15 cellular contexts compared by ENCODE assay signal in the genomic region with DNA sequence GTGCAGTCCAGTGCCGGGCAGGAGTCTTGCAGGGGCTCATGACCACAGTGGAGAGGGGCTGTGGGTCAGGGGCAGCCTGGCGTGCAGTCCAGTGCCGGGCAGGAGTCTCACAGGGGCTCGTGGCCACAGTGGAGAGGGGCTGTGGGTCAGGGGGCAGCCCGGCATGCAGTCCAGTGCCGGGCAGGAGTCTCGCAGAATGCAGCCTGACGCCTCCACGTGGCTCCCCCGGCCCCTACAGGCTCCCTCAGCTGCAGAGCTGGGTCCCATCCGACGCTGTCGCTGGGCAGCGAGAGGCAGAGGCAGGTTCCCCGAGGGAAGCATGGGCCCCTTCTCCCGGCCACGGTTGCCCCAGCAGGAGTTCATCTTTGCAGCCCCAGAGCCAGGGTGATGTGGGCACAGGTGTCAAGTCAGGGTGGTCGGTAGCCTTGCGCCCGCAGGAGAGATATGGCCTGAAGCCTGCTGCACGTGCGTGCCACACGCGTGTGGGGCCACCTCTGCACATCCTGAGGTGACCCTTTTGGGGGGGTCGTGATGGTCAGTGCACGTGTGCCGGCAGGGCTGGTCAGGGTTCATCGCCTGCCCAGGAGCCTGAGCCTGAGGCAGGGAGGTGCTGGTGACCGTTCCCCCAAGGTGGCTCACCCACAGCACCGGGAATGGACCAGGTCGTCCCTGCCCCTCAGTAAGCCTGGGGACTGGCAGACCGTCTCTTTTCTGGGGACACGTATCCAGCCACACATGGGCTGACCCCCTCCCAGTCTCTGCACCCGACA. TPM values are rescaled to one million over a fixed set of nuclear protein-coding genes. Genes with fewer than 3 reads are reported as not detected.
DNase-seq lines count a peak whose midpoint lies in the region; ATAC-seq and TF ChIP-seq lines count a peak whose summit lies in the region.
"Had no signal": no experiment of that assay in that cellular context is flagged by ENCODE, and none has a peak within 500 bp of the region (broad histone marks: within the 10 kb centered on the region; RNA-seq: fewer than 3 reads in every experiment).

No MANE protein-coding gene starts in this region.

- peak overlapping the region; percentile 43 for H3K27ac ChIP-seq in cardiac muscle cell
- H3K27ac ChIP-seq: pancreas had no signal

- ATAC-seq in sciatic nerve = no peak
- ATAC-seq in GM19351 (IDR thresholded peaks at IDR 0.05; ENCODE audit: unreplicated experiment) = no peak
- no peak for ATAC-seq in GM21737 (IDR thresholded peaks at IDR 0.05; ENCODE audit: unreplicated experiment)

- TF ChIP-seq CTCF in cardiac muscle cell (IDR thresholded peaks at IDR 0.05; ENCODE audit: low read depth, low read length) = no peak

- no peaks in the 10 kb centered on the region for H3K9me3 ChIP-seq in cardiac muscle cell (ENCODE audit: low read depth)
- H3K9me3 ChIP-seq: pancreas had no signal

- DNase-seq in activated CD8-positive, alpha-beta memory T cell treated with anti-CD3 and anti-CD28 coated beads, Interleukin-2, amount 50 U/mL, for 4 hours = peak; percentile 15
- DNase-seq in activated CD8-positive, alpha-beta memory T cell treated with anti-CD3 and anti-CD28 coated beads, Interleukin-2, amount 50 U/mL, for 48 hours = no peak
- DNase-seq in cardiac muscle cell (ENCODE audit: low read depth in 1 of 2, low spot score in 1 of 2) = no peak
- peak; percentile 56 for DNase-seq in sciatic nerve (ENCODE audit: low spot score)
- DNase-seq: cortex of kidney, Kasumi-1, mesenchymal stem cell, NCI-H187, NCI-H748 treated with DMSO at 0.1 percent for 48 hours had no signal

- H3K4me3 ChIP-seq in cardiac muscle cell = no peak overlapping the region
- H3K4me3 ChIP-seq: pancreas had no signal

- no peaks in the 10 kb centered on the region for H3K4me1 ChIP-seq in cardiac muscle cell (ENCODE audit: low read depth)

- H3K36me3 ChIP-seq in cardiac muscle cell = no peaks in the 10 kb centered on the region

- no peaks in the 10 kb centered on the region for H3K27me3 ChIP-seq in cardiac muscle cell
- H3K27me3 ChIP-seq: pancreas had no signal

- intact Hi-C loops in sciatic nerve (cut with DNase I) = loop anchor here (5.0 kb wide), 1 partner anchor 66 kb away; no protein-coding TSS in a partner anchor

RNA-seq across cellular contexts. Expression of gene IFITM5, which starts 2.9 kb away (rescaled TPM):
- not detected in 2 replicates for total RNA-seq in cardiac muscle cell
- 0.41 TPM in 1 of 2 replicates, not detected in the other for polyA plus RNA-seq in cardiac muscle cell
- total RNA-seq in sciatic nerve = not detected
- total RNA-seq: A673; activated CD8-positive, alpha-beta memory T cell treated with anti-CD3 and anti-CD28 coated beads for 36 hours; pancreas; urinary bladder had no signal
- polyA plus RNA-seq: urinary bladder had no signal

RNA-seq across cellular contexts. Expression of gene PGGHG, which starts 7.5 kb away (rescaled TPM):
- total RNA-seq in cardiac muscle cell (29.9 and 88.7 TPM in 2 replicates), sciatic nerve (60.3 TPM)
- polyA plus RNA-seq in cardiac muscle cell = 33.1 and 42.4 TPM in 2 replicates

RNA-seq across cellular contexts. Expression of gene IFITM2, which starts 11.2 kb away (rescaled TPM):
- total RNA-seq in cardiac muscle cell = 71.6 and 84.8 TPM in 2 replicates
- 267 and 368 TPM in 2 replicates for polyA plus RNA-seq in cardiac muscle cell
- total RNA-seq in sciatic nerve = 853 TPM

RNA-seq across cellular contexts. Expression of gene IFITM1, which starts 17.4 kb away (rescaled TPM):
- total RNA-seq in cardiac muscle cell (47.2 and 68.9 TPM in 2 replicates), sciatic nerve (344 TPM)
- polyA plus RNA-seq in cardiac muscle cell = 74.3 and 154 TPM in 2 replicates

RNA-seq across cellular contexts. Expression of gene NLRP6, which starts 18.2 kb away (rescaled TPM):
- not detected in 2 replicates for total RNA-seq in cardiac muscle cell
- polyA plus RNA-seq in cardiac muscle cell = not detected in 2 replicates
- total RNA-seq in sciatic nerve = 0.36 TPM
- total RNA-seq: A673, urinary bladder had no signal

Comparison
In these comparisons a context has a peak if more than half of its experiments do, and no peak if none do; other contexts are left out.
1. DNase-seq: peak in activated CD8-positive, alpha-beta memory T cell treated with anti-CD3 and anti-CD28 coated beads, Interleukin-2, amount 50 U/mL, for 4 hours (single experiment) and sciatic nerve (single experiment); none in activated CD8-positive, alpha-beta memory T cell treated with anti-CD3 and anti-CD28 coated beads, Interleukin-2, amount 50 U/mL, for 48 hours (single experiment) and cardiac muscle cell (0 of 2).